Comparison of ENCODE assay signal across 15 cellular contexts in the genomic region with DNA sequence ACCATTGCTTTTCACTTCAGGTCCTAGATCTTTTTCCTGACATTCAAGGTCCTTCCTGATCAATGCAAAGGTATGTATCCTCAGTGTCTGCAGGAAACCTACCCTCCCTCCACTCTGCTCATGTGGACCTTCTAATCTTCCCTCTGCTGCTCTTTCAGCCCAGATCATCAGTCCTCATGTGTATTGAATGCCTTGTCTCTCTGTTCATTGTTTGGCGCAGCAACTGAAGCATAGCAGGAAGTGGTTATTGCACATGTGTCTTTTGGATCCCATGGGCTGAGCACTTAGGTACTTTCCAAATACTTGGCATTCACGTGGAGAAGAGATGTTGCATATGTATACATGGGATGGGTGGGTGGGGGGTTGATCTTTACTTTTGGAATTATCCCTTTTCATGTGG. TPM values are rescaled to one million over a fixed set of nuclear protein-coding genes. Genes with fewer than 3 reads are reported as not detected.
DNase-seq lines count a peak whose midpoint lies in the region; ATAC-seq and TF ChIP-seq lines count a peak whose summit lies in the region.
"Had no signal": no experiment of that assay in that cellular context is flagged by ENCODE, and none has a peak within 500 bp of the region (broad histone marks: within the 10 kb centered on the region; RNA-seq: fewer than 3 reads in every experiment).

No MANE protein-coding gene starts in this region.

- no peaks in the 10 kb centered on the region for H3K9me3 Mint-ChIP-seq in activated CD8-positive, alpha-beta memory T cell treated with anti-CD3 and anti-CD28 coated beads, Interleukin-2, amount 10 ng/mL, durations not matched to agents 7 days and 5 days (ENCODE audit: low read depth)
- H3K9me3 Mint-ChIP-seq in T-cell = no peaks in the 10 kb centered on the region
- no peaks in the 10 kb centered on the region for H3K9me3 Mint-ChIP-seq in mesothelial cell of epicardium
- H3K9me3 Mint-ChIP-seq: CD14-positive monocyte had no signal

- peaks cover under 1% of the 10 kb centered on the region for H3K79me2 ChIP-seq in osteoblast (ENCODE audit: insufficient read depth, low read length)

- peaks cover 2% of the 10 kb centered on the region for H4K20me1 ChIP-seq in osteoblast (ENCODE audit: insufficient read depth, low read length)

- DNase-seq in activated CD8-positive, alpha-beta memory T cell treated with anti-CD3 and anti-CD28 coated beads, Interleukin-2, amount 10 ng/mL, durations not matched to agents 7 days and 5 days = peak; percentile 45
- no peak for DNase-seq in activated CD8-positive, alpha-beta memory T cell treated with anti-CD3 and anti-CD28 coated beads, Interleukin-2, amount 50 U/mL, for 4 hours
- DNase-seq in T-cell = peak in 17 of 34 experiments; percentile 8 to 54 (median 29)
- DNase-seq in osteoblast (ENCODE audit: insufficient read length, low spot score, missing footprints) = no peak
- no peak for DNase-seq in mesothelial cell of epicardium (ENCODE audit: low spot score in 2 of 2, unreplicated experiment in 2 of 2)
- DNase-seq in hippocampal formation (lab: John Stamatoyannopoulos, UW) = no peak
- DNase-seq: adrenal gland; esophagus squamous epithelium; NCI-H446; stimulated activated CD4-positive, alpha-beta T cell treated with anti-CD3 and anti-CD28 coated beads, Interleukin-12 subunit alpha, Interleukin-12 subunit beta, amount 100 ng/mL, for 4 hours; testis had no signal

- CTCF ChIA-PET in activated CD8-positive, alpha-beta memory T cell treated with anti-CD3 and anti-CD28 coated beads, Interleukin-2, amount 10 ng/mL, durations not matched to agents 7 days and 5 days (lab: Charles Lee) = interaction anchor here (0.9 to 1.6 kb wide), 3 partner anchors 10 to 25 kb away, joined by 3 to 5 read pairs (median 3); no protein-coding TSS in a partner anchor
- CTCF ChIA-PET in T-cell (lab: Charles Lee) = interaction anchor here in 1 of 2 donors (1.9 kb wide), 1 partner anchor 25 kb away, joined by 19 read pairs; no protein-coding TSS in a partner anchor

- peak overlapping the region; percentile 41 for H2AFZ ChIP-seq in osteoblast (ENCODE audit: low read length)

- peaks cover 11% of the 10 kb centered on the region for H3K4me1 ChIP-seq in osteoblast (ENCODE audit: insufficient read depth, low read length)
- H3K4me1 ChIP-seq: testis had no signal

- no peaks in the 10 kb centered on the region for H3K9me3 ChIP-seq in osteoblast (ENCODE audit: low read depth, low read length)
- H3K9me3 ChIP-seq: adrenal gland, esophagus squamous epithelium, testis had no signal

- H3K36me3 Mint-ChIP-seq in activated CD8-positive, alpha-beta memory T cell treated with anti-CD3 and anti-CD28 coated beads, Interleukin-2, amount 10 ng/mL, durations not matched to agents 7 days and 5 days = peaks cover 1% of the 10 kb centered on the region
- H3K36me3 Mint-ChIP-seq in T-cell (no peaks in the 10 kb centered on the region), mesothelial cell of epicardium (no peaks in the 10 kb centered on the region)
- H3K36me3 Mint-ChIP-seq: CD14-positive monocyte had no signal

- H3K27ac ChIP-seq in osteoblast (ENCODE audit: low read depth, low read length) = no peak overlapping the region
- H3K27ac ChIP-seq: adrenal gland, esophagus squamous epithelium, testis had no signal

- no peak overlapping the region for H3K4me3 ChIP-seq in osteoblast (ENCODE audit: insufficient read depth, low read length)
- H3K4me3 ChIP-seq: adrenal gland, esophagus squamous epithelium, lung, testis had no signal

- TF ChIP-seq CTCF in osteoblast (IDR thresholded peaks at IDR 0.05; ENCODE audit: extremely low read depth, low read depth, low read length) (no peak), mesothelial cell of epicardium (IDR thresholded peaks at IDR 0.05; ENCODE audit: unreplicated experiment) (no peak)

- no peak overlapping the region for H3K4me2 ChIP-seq in osteoblast (ENCODE audit: insufficient read depth, low read length)

- H3K27ac Mint-ChIP-seq in activated CD8-positive, alpha-beta memory T cell treated with anti-CD3 and anti-CD28 coated beads, Interleukin-2, amount 10 ng/mL, durations not matched to agents 7 days and 5 days = no peak overlapping the region
- peak overlapping the region; percentile 84 to 90 for H3K27ac Mint-ChIP-seq in T-cell
- no peak overlapping the region for H3K27ac Mint-ChIP-seq in mesothelial cell of epicardium
- H3K27ac Mint-ChIP-seq: CD14-positive monocyte had no signal

- ATAC-seq in activated CD8-positive, alpha-beta memory T cell treated with anti-CD3 and anti-CD28 coated beads, Interleukin-2, amount 10 ng/mL, durations not matched to agents 7 days and 5 days = no peak
- ATAC-seq in HG02642 (IDR thresholded peaks at IDR 0.05; ENCODE audit: poor library complexity, unreplicated experiment) = peak; percentile 18
- ATAC-seq in T-cell (replicated peaks in 1 of 4) = peak in 3 of 4 experiments; percentile 13 to 36 (median 16)
- ATAC-seq in GM21737 (IDR thresholded peaks at IDR 0.05; ENCODE audit: unreplicated experiment) = no peak

- H3K36me3 ChIP-seq in osteoblast (ENCODE audit: insufficient read depth, low read length) = no peaks in the 10 kb centered on the region
- H3K36me3 ChIP-seq: adrenal gland, esophagus squamous epithelium had no signal

- peaks cover 39% of the 10 kb centered on the region for H3K4me1 Mint-ChIP-seq in activated CD8-positive, alpha-beta memory T cell treated with anti-CD3 and anti-CD28 coated beads, Interleukin-2, amount 10 ng/mL, durations not matched to agents 7 days and 5 days
- H3K4me1 Mint-ChIP-seq in T-cell (peaks cover 38 to 63% (median 42%) of the 10 kb centered on the region in 3 donors), mesothelial cell of epicardium (peaks cover 9% of the 10 kb centered on the region)

- POLR2A ChIA-PET in T-cell (lab: Charles Lee) = interaction anchor here in 1 of 2 donors (0.6 kb wide), 1 partner anchor 8 kb away, joined by 4 read pairs; no protein-coding TSS in a partner anchor

- H3K27me3 ChIP-seq in osteoblast (ENCODE audit: insufficient read depth, low read length) = no peaks in the 10 kb centered on the region
- H3K27me3 ChIP-seq: adrenal gland, esophagus squamous epithelium, testis had no signal

- no peak overlapping the region for H3K4me3 Mint-ChIP-seq in activated CD8-positive, alpha-beta memory T cell treated with anti-CD3 and anti-CD28 coated beads, Interleukin-2, amount 10 ng/mL, durations not matched to agents 7 days and 5 days
- H3K4me3 Mint-ChIP-seq in T-cell (peak overlapping the region in 1 of 3 donors; percentile 47), mesothelial cell of epicardium (no peak overlapping the region)

- peaks cover 6% of the 10 kb centered on the region for H3K27me3 Mint-ChIP-seq in activated CD8-positive, alpha-beta memory T cell treated with anti-CD3 and anti-CD28 coated beads, Interleukin-2, amount 10 ng/mL, durations not matched to agents 7 days and 5 days
- no peaks in the 10 kb centered on the region for H3K27me3 Mint-ChIP-seq in T-cell
- H3K27me3 Mint-ChIP-seq in mesothelial cell of epicardium (ENCODE audit: low read depth) = peaks cover 34% of the 10 kb centered on the region

RNA-seq across cellular contexts. Expression of a gene that starts 4.3 kb away (rescaled TPM):
- total RNA-seq in activated CD8-positive, alpha-beta memory T cell treated with anti-CD3 and anti-CD28 coated beads, Interleukin-2, amount 10 ng/mL, durations not matched to agents 7 days and 5 days = 10 to 100 TPM; 70.8 to 71.3 TPM
- total RNA-seq in T-cell = 100 to 1,000 TPM in 3 of 5 donors, 10 to 100 TPM in 2; 92.8 to 141 (median 106) TPM
- total RNA-seq in osteoblast = 40.2 and 42.4 TPM in 2 replicates
- 26.7 to 33.2 TPM (median 29.3 TPM) in 3 replicates for total RNA-seq in mesothelial cell of epicardium

RNA-seq across cellular contexts. Expression of a gene that starts 36.6 kb away (rescaled TPM):
- not detected for total RNA-seq in activated CD8-positive, alpha-beta memory T cell treated with anti-CD3 and anti-CD28 coated beads, Interleukin-2, amount 10 ng/mL, durations not matched to agents 7 days and 5 days
- total RNA-seq in T-cell (not detected), osteoblast (not detected in 2 replicates), mesothelial cell of epicardium (0.16 to 0.47 TPM (median 0.27 TPM) in 3 replicates)

Comparison
In these comparisons a context has a peak if more than half of its experiments do, and no peak if none do; other contexts are left out.
1. ATAC-seq: peak in HG02642 (single experiment) and T-cell (3 of 4); none in activated CD8-positive, alpha-beta memory T cell treated with anti-CD3 and anti-CD28 coated beads, Interleukin-2, amount 10 ng/mL, durations not matched to agents 7 days and 5 days (single experiment) and GM21737 (single experiment).
2. H3K27ac Mint-ChIP-seq: peak in T-cell (2 of 2); none in activated CD8-positive, alpha-beta memory T cell treated with anti-CD3 and anti-CD28 coated beads, Interleukin-2, amount 10 ng/mL, durations not matched to agents 7 days and 5 days (single experiment) and mesothelial cell of epicardium (single experiment).